8 cellular contexts compared by ENCODE assay signal in the genomic region with DNA sequence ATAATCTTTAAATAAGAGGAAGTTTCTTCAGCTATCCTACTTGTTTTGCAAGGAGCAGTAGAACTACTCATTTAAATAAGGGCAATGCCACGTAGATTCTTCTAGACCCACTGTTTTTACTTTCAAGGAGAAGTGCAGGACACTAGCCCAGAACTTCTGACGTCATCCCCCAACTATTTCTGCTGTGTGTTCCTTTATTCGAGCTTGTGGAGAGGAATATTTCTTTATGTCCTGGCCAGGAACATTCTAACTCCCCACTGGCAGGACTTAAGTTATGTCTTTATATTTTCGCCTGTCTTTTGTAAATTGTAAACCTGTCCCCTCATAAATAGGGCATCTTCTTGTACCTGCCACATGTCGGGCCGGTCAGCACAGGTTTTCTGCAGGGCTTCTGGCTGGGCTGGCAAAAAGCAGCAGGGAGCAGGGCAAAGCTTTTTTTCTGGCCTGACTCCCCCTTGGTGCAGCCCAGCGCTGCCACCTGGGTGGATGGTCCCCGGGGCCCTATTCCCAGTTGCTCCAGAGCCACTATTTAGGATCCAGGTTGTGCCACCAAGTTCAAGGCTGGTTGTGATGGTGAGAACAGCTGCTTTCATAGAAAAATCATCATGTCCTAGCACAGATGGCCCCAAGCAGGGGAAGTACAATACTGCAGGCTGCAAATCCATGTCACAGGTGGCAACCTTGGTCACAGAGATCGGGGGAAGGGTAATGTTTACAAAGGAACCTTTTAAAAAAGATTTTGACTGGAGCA. TPM values are rescaled to one million over a fixed set of nuclear protein-coding genes. Genes with fewer than 3 reads are reported as not detected.
DNase-seq lines count a peak whose midpoint lies in the region; ATAC-seq and TF ChIP-seq lines count a peak whose summit lies in the region.

No MANE protein-coding gene starts in this region.

- peaks cover 37% of the 10 kb centered on the region for H3K4me1 Mint-ChIP-seq in WTC11

- no peak for TF ChIP-seq CTCF in WTC11 (IDR thresholded peaks at IDR 0.05)
- TF ChIP-seq CTCF in esophagus muscularis mucosa (IDR thresholded peaks at IDR 0.05), result peak in 2 of 3 experiments; percentile 20 to 23
- no peak for TF ChIP-seq CTCF in GM20000 (IDR thresholded peaks at IDR 0.05; ENCODE audit: extremely low read depth, missing control alignments)

- H3K27me3 ChIP-seq in esophagus muscularis mucosa, result no peaks in the 10 kb centered on the region

- peak overlapping the region; percentile 90 to 94 (median 92) for H3K27ac ChIP-seq in esophagus muscularis mucosa (replicated peaks in 1 of 4)

- H3K9me3 ChIP-seq in esophagus muscularis mucosa, result no peaks in the 10 kb centered on the region

- POLR2A ChIA-PET in WTC11 (lab: Charles Lee), result no interaction called here

- peak; percentile 24 for ATAC-seq in GM19351 (IDR thresholded peaks at IDR 0.05; ENCODE audit: unreplicated experiment)
- ATAC-seq in WTC11, result no peak
- ATAC-seq in HG03378 (IDR thresholded peaks at IDR 0.05; ENCODE audit: unreplicated experiment), result no peak

- intact Hi-C loops in esophagus muscularis mucosa (cut with DNase I), result loop anchor here (2.0 to 10.0 kb wide), 3 partner anchors 112 to 211 kb away; partner anchors contain the start of gene RAP2A

- TF ChIP-seq POLR2A in esophagus muscularis mucosa (IDR thresholded peaks at IDR 0.05; ENCODE audit: low read depth), result no peak

- no peaks in the 10 kb centered on the region for H3K36me3 Mint-ChIP-seq in WTC11

- no peaks in the 10 kb centered on the region for H3K9me3 Mint-ChIP-seq in WTC11

- peaks cover 95% of the 10 kb centered on the region for H3K27me3 Mint-ChIP-seq in WTC11 (ENCODE audit: low read depth)

- CTCF ChIA-PET in WTC11 (lab: Charles Lee), result interaction anchor here (0.6 to 6.8 kb wide), 3 partner anchors 114 to 634 kb away, joined by 3 to 37 read pairs (median 8); no protein-coding TSS in a partner anchor

- DNase-seq in Ammon's horn (ENCODE audit: low spot score), result peak; percentile 88
- DNase-seq in NCI-H1417 treated with DMSO at 0.1 percent for 48 hours (lab: John Stamatoyannopoulos, UW), result peak; percentile 53
- no peak for DNase-seq in WTC11 (ENCODE audit: low spot score)
- DNase-seq in esophagus muscularis mucosa (ENCODE audit: extremely low spot score), result no peak
- DNase-seq in myocyte (ENCODE audit: low read depth), result peak; percentile 76
- no peak for DNase-seq in GM20000 (ENCODE audit: low spot score)

- H3K36me3 ChIP-seq in esophagus muscularis mucosa, result no peaks in the 10 kb centered on the region

- H3K4me3 Mint-ChIP-seq in WTC11, result peak overlapping the region; percentile 38

- no peak overlapping the region for H3K27ac Mint-ChIP-seq in WTC11

- no peak for TF ChIP-seq EP300 in esophagus muscularis mucosa (IDR thresholded peaks at IDR 0.05)

- H3K4me1 ChIP-seq in esophagus muscularis mucosa, result peaks cover 36 to 52% (median 48%) of the 10 kb centered on the region in 4 donors

- WGBS in esophagus muscularis mucosa, result under 1% methylated on average over 9 of the region's 9 CpGs

- peak overlapping the region; percentile 62 to 74 (median 69) for H3K4me3 ChIP-seq in esophagus muscularis mucosa

TF ChIP-seq in WTC11, 78 proteins besides CTCF, POLR2A, EP300 and RAD21:
- TF ChIP-seq ZNF423 (CRISPR knock-in tag; IDR thresholded peaks at IDR 0.05) (peak; percentile 36; the same call in 1 of the 2 replicates), NFE2L1 (CRISPR knock-in tag; IDR thresholded peaks at IDR 0.05) (no peak)

RNA-seq across cellular contexts. Expression of gene MBNL2, which starts 1.8 kb away (rescaled TPM):
- 0.85 to 1.9 TPM (median 1.7 TPM) in 3 replicates for total RNA-seq in WTC11 (2021)
- 100 to 1,000 TPM in 2 of 4 donors, 10 to 100 TPM in 2; 92.8 to 132 (median 101) TPM for total RNA-seq in esophagus muscularis mucosa
- total RNA-seq in myocyte, result 34.9 and 61.2 TPM in 2 replicates
- polyA plus RNA-seq in myocyte (2012), result 12.3 TPM

Comparison
In these comparisons a context has a peak if more than half of its experiments do, and no peak if none do; other contexts are left out.
1. DNase-seq: peak in Ammon's horn (single experiment), NCI-H1417 treated with DMSO at 0.1 percent for 48 hours (single experiment) and myocyte (single experiment); none in WTC11 (single experiment), esophagus muscularis mucosa (single experiment) and GM20000 (single experiment).
2. CTCF ChIP-seq: peak in esophagus muscularis mucosa (2 of 3); none in WTC11 (single experiment) and GM20000 (single experiment).
3. RNA of gene MBNL2, which starts 1.8 kb away (total RNA-seq): 92.8 to 132 TPM in esophagus muscularis mucosa and 34.9 to 61.2 TPM in myocyte; 0.85 to 1.9 TPM in WTC11; every median in the first group is over 10 times any median in the second.